Comparison of ENCODE assay signal across 13 cellular contexts in the genomic region with DNA sequence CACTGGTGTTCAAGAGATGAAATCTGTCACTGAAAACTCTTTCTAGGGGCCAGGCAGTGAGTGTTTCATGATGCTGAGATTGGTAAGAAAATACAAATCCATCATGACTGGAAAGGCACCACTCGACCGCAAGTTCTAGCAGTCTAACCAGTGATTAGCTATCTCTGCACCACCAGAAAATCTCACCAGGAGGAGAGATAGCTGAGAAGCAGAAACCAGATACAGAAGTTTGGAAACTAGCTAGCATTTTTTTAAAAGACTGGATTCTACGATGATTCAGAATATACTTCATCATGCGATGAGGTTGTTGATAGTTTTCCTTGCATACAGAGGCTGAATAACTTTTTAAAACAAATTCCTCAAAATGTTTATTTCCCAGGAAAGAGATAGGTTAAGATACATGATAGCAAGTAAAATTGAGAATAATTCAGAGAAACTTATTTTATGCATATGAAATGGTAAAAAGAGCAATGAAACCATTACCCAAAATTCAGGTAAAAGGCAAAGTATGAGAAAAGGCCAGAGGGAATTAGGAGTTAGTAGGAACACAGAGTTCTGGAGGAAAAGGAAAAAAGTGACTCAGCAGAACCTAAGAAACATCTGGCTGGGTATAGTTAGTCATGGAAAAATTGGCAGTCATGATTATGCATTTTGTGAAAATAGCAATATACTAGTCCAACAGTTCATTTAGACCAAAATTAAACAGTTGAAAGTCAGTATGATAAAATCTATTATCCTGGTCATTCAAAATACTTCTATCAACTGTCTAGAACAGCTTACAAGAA. TPM values are rescaled to one million over a fixed set of nuclear protein-coding genes. Genes with fewer than 3 reads are reported as not detected.
A peak's percentile ranks its signal among the peaks of the same experiment; 100 is the strongest.
DNase-seq lines count a peak whose midpoint lies in the region; ATAC-seq and TF ChIP-seq lines count a peak whose summit lies in the region.
"Had no signal": no experiment of that assay in that cellular context is flagged by ENCODE, and none has a peak within 500 bp of the region (broad histone marks: within the 10 kb centered on the region; RNA-seq: fewer than 3 reads in every experiment).

No MANE protein-coding gene starts in this region.

- 82 to 100% methylated on average over 2 to 4 of the region's 4 CpGs for WGBS in endodermal cell (ENCODE audit: insufficient coverage in 1 of 2, insufficient read length in 1 of 2), 2 experiments

- no peak for ATAC-seq in T-helper 17 cell
- ATAC-seq in GM21515 (IDR thresholded peaks at IDR 0.05; ENCODE audit: unreplicated experiment): no peak
- ATAC-seq: Panc1, pancreas had no signal

- H3F3A ChIP-seq in neural progenitor cell (ENCODE audit: low read depth): peaks cover 14% of the 10 kb centered on the region

- H3K27me3 Mint-ChIP-seq in endodermal cell (ENCODE audit: insufficient read depth): peaks cover 13% of the 10 kb centered on the region
- peaks cover 37% of the 10 kb centered on the region for H3K27me3 Mint-ChIP-seq in neural crest cell (ENCODE audit: low read depth)
- H3K27me3 Mint-ChIP-seq in T-helper 17 cell: peaks cover 82% of the 10 kb centered on the region
- peaks cover 12% of the 10 kb centered on the region for H3K27me3 Mint-ChIP-seq in neural progenitor cell (ENCODE audit: insufficient read depth, low read depth)

- H3K27me3 ChIP-seq in Peyer's patch (no peaks in the 10 kb centered on the region), endodermal cell (ENCODE audit: control insufficient read depth, insufficient read depth, low read length, poor library complexity, severe bottlenecking) (peaks cover 11% of the 10 kb centered on the region), neural progenitor cell (peaks cover 49% of the 10 kb centered on the region)
- H3K27me3 ChIP-seq: pancreas had no signal

- DNase-seq in AG09319 (ENCODE audit: extremely low read depth, low read depth): peak; percentile 56
- no peak for DNase-seq in Peyer's patch
- no peak for DNase-seq in endodermal cell
- no peak for DNase-seq in neural crest cell (ENCODE audit: low read depth, low spot score)
- no peak for DNase-seq in activated CD8-positive, alpha-beta memory T cell treated with anti-CD3 and anti-CD28 coated beads, Interleukin-2, amount 50 U/mL, for 4 hours
- no peak for DNase-seq in T-helper 17 cell
- no peak for DNase-seq in neural progenitor cell (ENCODE audit: low spot score)
- DNase-seq: activated CD4-positive, alpha-beta T cell treated with anti-CD3 and anti-CD28 coated beads, Interleukin-2, amount 10 ng/mL, durations not matched to agents 7 days and 5 days; COR-L47; NCI-H2029; pancreas had no signal

- H3K27ac Mint-ChIP-seq in endodermal cell (no peak overlapping the region), neural crest cell (ENCODE audit: unreplicated experiment) (no peak overlapping the region), T-helper 17 cell (no peak overlapping the region), neural progenitor cell (no peak overlapping the region)
- H3K27ac Mint-ChIP-seq: activated CD4-positive, alpha-beta T cell treated with anti-CD3 and anti-CD28 coated beads, Interleukin-2, amount 10 ng/mL, durations not matched to agents 7 days and 5 days had no signal

- no peaks in the 10 kb centered on the region for H3K36me3 ChIP-seq in Peyer's patch
- peaks cover 2% of the 10 kb centered on the region for H3K36me3 ChIP-seq in endodermal cell (ENCODE audit: control insufficient read depth, insufficient read depth, low read length)
- no peaks in the 10 kb centered on the region for H3K36me3 ChIP-seq in neural progenitor cell
- H3K36me3 ChIP-seq: pancreas had no signal

- H3K4me3 Mint-ChIP-seq in endodermal cell: no peak overlapping the region
- peak overlapping the region; percentile 56 for H3K4me3 Mint-ChIP-seq in neural crest cell
- H3K4me3 Mint-ChIP-seq in T-helper 17 cell: no peak overlapping the region
- no peak overlapping the region for H3K4me3 Mint-ChIP-seq in neural progenitor cell
- H3K4me3 Mint-ChIP-seq: activated CD4-positive, alpha-beta T cell treated with anti-CD3 and anti-CD28 coated beads, Interleukin-2, amount 10 ng/mL, durations not matched to agents 7 days and 5 days had no signal

- peak; percentile 34 for TF ChIP-seq CTCF in AG09319 (IDR thresholded peaks at IDR 0.05; ENCODE audit: low read depth, low read length)
- no peak for TF ChIP-seq CTCF in Peyer's patch (IDR thresholded peaks at IDR 0.05)
- TF ChIP-seq CTCF in endodermal cell (conservative IDR thresholded peaks at IDR 0.05): peak; percentile 49
- no peak for TF ChIP-seq CTCF in neural crest cell (conservative IDR thresholded peaks at IDR 0.05)
- TF ChIP-seq CTCF in neural progenitor cell (IDR thresholded peaks at IDR 0.05): no peak

- H3K36me3 Mint-ChIP-seq in endodermal cell (ENCODE audit: low read depth) (peaks cover 5% of the 10 kb centered on the region), neural crest cell (ENCODE audit: low read depth) (no peaks in the 10 kb centered on the region), T-helper 17 cell (ENCODE audit: low read depth) (peaks cover 2% of the 10 kb centered on the region), neural progenitor cell (peaks cover 2% of the 10 kb centered on the region)

- no peak for TF ChIP-seq POLR2A in Peyer's patch (IDR thresholded peaks at IDR 0.05)

- H3K4me2 ChIP-seq in neural progenitor cell: no peak overlapping the region

- H2AFZ ChIP-seq in neural progenitor cell (replicated peaks): no peak overlapping the region

- H3K79me2 ChIP-seq in neural progenitor cell (ENCODE audit: low read depth): no peaks in the 10 kb centered on the region

- H3K9ac ChIP-seq in endodermal cell (ENCODE audit: extremely low read depth, low read length, poor library complexity, severe bottlenecking): no peak overlapping the region
- H3K9ac ChIP-seq in neural progenitor cell: no peak overlapping the region

- H3K27ac ChIP-seq in Peyer's patch (peak overlapping the region in 3 of 4 donors; percentile 15 to 92 (median 33)), endodermal cell (ENCODE audit: low read depth, low read length) (no peak overlapping the region), neural progenitor cell (no peak overlapping the region)

- no peaks in the 10 kb centered on the region for H4K20me1 ChIP-seq in neural progenitor cell (ENCODE audit: low read depth)

- H3K9me3 ChIP-seq in Peyer's patch (no peaks in the 10 kb centered on the region), endodermal cell (ENCODE audit: control insufficient read depth, low read length) (peaks cover 10% of the 10 kb centered on the region), T-helper 17 cell (ENCODE audit: control insufficient read depth, low read length, poor library complexity, severe bottlenecking) (no peaks in the 10 kb centered on the region), neural progenitor cell (ENCODE audit: low read depth) (no peaks in the 10 kb centered on the region)
- H3K9me3 ChIP-seq: pancreas had no signal

- H3K9me3 Mint-ChIP-seq in endodermal cell (peaks cover 4% of the 10 kb centered on the region), neural crest cell (no peaks in the 10 kb centered on the region), neural progenitor cell (peaks cover 5% of the 10 kb centered on the region)
- H3K9me3 Mint-ChIP-seq: activated CD4-positive, alpha-beta T cell treated with anti-CD3 and anti-CD28 coated beads, Interleukin-2, amount 10 ng/mL, durations not matched to agents 7 days and 5 days had no signal

- peaks cover 45% of the 10 kb centered on the region for H3K4me1 Mint-ChIP-seq in endodermal cell
- peaks cover 33% of the 10 kb centered on the region for H3K4me1 Mint-ChIP-seq in neural crest cell
- peaks cover 8% of the 10 kb centered on the region for H3K4me1 Mint-ChIP-seq in T-helper 17 cell
- H3K4me1 Mint-ChIP-seq in neural progenitor cell: peaks cover 32% of the 10 kb centered on the region

- H3K4me3 ChIP-seq in Peyer's patch (no peak overlapping the region), endodermal cell (ENCODE audit: low read length) (peak overlapping the region; percentile 85), neural progenitor cell (no peak overlapping the region)
- H3K4me3 ChIP-seq: pancreas had no signal

- H3K4me1 ChIP-seq in Peyer's patch (peaks cover 0 to 11% (median 5%) of the 10 kb centered on the region in 4 donors), endodermal cell (ENCODE audit: control insufficient read depth, insufficient read depth, low read length) (peaks cover 9% of the 10 kb centered on the region), neural progenitor cell (no peaks in the 10 kb centered on the region)

RNA-seq across cellular contexts. Expression of gene F3, which starts 3.3 kb away (rescaled TPM):
- total RNA-seq in Peyer's patch (100 to 1,000 TPM in 3 of 4 donors, 10 to 100 TPM in 1; 76.9 to 445 (median 137) TPM), endodermal cell (10 to 100 TPM; 27.6 to 38.1 TPM), neural crest cell (4.4 and 4.6 TPM in 2 replicates), T-helper 17 cell (under 1 TPM; 0.23 to 0.50 TPM), neural progenitor cell (ENCODE audit: low replicate concordance) (2.3 and 6.4 TPM in 2 replicates)
- 13.1 TPM for polyA plus RNA-seq in endodermal cell (2013, experiment 1 of 2)
- 11.4 TPM for polyA plus RNA-seq in endodermal cell (2013, experiment 2 of 2)
- total RNA-seq: activated CD4-positive, alpha-beta T cell treated with anti-CD3 and anti-CD28 coated beads, Interleukin-2, amount 10 ng/mL, durations not matched to agents 7 days and 5 days had no signal

Comparison
In these comparisons a context has a peak if more than half of its experiments do, and no peak if none do; other contexts are left out.
1. CTCF ChIP-seq: peak in AG09319 (single experiment) and endodermal cell (single experiment); none in Peyer's patch (0 of 6), neural crest cell (single experiment) and neural progenitor cell (single experiment).
2. H3K27ac ChIP-seq: peak in Peyer's patch (3 of 4); none in endodermal cell (single experiment) and neural progenitor cell (single experiment).